11 cellular contexts compared by ENCODE assay signal in genomic region chr4:112853662-112854256, GRCh38.
DNase-seq lines count a peak whose midpoint lies in the region; ATAC-seq, FAIRE-seq and TF ChIP-seq lines count a peak whose summit lies in the region.
"Had no signal": no experiment of that assay in that cellular context is flagged by ENCODE, and none has a peak within 500 bp of the region (broad histone marks: within the 10 kb centered on the region; RNA-seq: fewer than 3 reads in every experiment).

No MANE protein-coding gene starts in this region.

- H4K91ac ChIP-seq in mesenchymal stem cell (ENCODE audit: low read length): no peak overlapping the region

- H3K4ac ChIP-seq in mesenchymal stem cell (ENCODE audit: low read depth in 1 of 2, low read length in 2 of 2): no peak overlapping the region

- H2BK5ac ChIP-seq in mesenchymal stem cell (ENCODE audit: low read depth, low read length, poor library complexity, severe bottlenecking): no peak overlapping the region

- H3K4me1 ChIP-seq in BE2C (peaks cover 26% of the 10 kb centered on the region), mesenchymal stem cell (ENCODE audit: control insufficient read depth, insufficient read depth, low read depth, low read length) (peaks cover 2% of the 10 kb centered on the region), small intestine (ENCODE audit: control insufficient read depth in 2 of 2, insufficient read depth in 1 of 2, low read depth in 1 of 2, low read length in 1 of 2) (no peaks in the 10 kb centered on the region)

- no peak overlapping the region for H4K8ac ChIP-seq in mesenchymal stem cell (ENCODE audit: low read length)

- H3K27me3 ChIP-seq in BE2C (no peaks in the 10 kb centered on the region), mesenchymal stem cell (ENCODE audit: control insufficient read depth in 1 of 2, insufficient read depth in 1 of 2, low read length in 2 of 2) (no peaks in the 10 kb centered on the region), small intestine (ENCODE audit: control insufficient read depth in 2 of 2, insufficient read depth in 2 of 2, low read length in 2 of 2) (no peaks in the 10 kb centered on the region)

- H3K14ac ChIP-seq in mesenchymal stem cell (ENCODE audit: low read length in 2 of 2): no peak overlapping the region

- H3K9me3 ChIP-seq in BE2C (no peaks in the 10 kb centered on the region), mesenchymal stem cell (ENCODE audit: control insufficient read depth, low read length) (no peaks in the 10 kb centered on the region), small intestine (ENCODE audit: control insufficient read depth, low read depth) (no peaks in the 10 kb centered on the region)

- H3K27ac ChIP-seq in mesenchymal stem cell (ENCODE audit: low read length, poor library complexity, severe bottlenecking) (no peak overlapping the region), small intestine (ENCODE audit: low read depth in 1 of 2, low read length in 1 of 2) (no peak overlapping the region)

- in situ Hi-C loops in astrocyte of the spinal cord (cut with HindIII; ENCODE audit: low sequenced_read_pairs): no loop called here

- no peak overlapping the region for H3K4me2 ChIP-seq in mesenchymal stem cell (ENCODE audit: low read length, poor library complexity, severe bottlenecking)

- H3K36me3 ChIP-seq in BE2C (no peaks in the 10 kb centered on the region), mesenchymal stem cell (ENCODE audit: control insufficient read depth in 1 of 2, insufficient read depth in 2 of 2, low read depth in 1 of 2, low read length in 2 of 2) (no peaks in the 10 kb centered on the region), small intestine (ENCODE audit: control insufficient read depth in 2 of 2, insufficient read depth in 2 of 2, low read length in 2 of 2) (no peaks in the 10 kb centered on the region)

- FAIRE-seq in small intestine (lab: Jason Lieb, UNC): no peak

- no peak overlapping the region for H2BK12ac ChIP-seq in mesenchymal stem cell (ENCODE audit: low read length in 2 of 2)

- H3K79me1 ChIP-seq in mesenchymal stem cell (replicated peaks; ENCODE audit: low read length, poor library complexity, severe bottlenecking): no peaks in the 10 kb centered on the region

- no peak overlapping the region for H2BK15ac ChIP-seq in mesenchymal stem cell (ENCODE audit: low read depth, poor library complexity, severe bottlenecking)

- ATAC-seq in HG03108 (IDR thresholded peaks at IDR 0.05; ENCODE audit: unreplicated experiment): no peak

- H2AK5ac ChIP-seq in mesenchymal stem cell (ENCODE audit: low read length, severe bottlenecking): no peak overlapping the region

- H2BK120ac ChIP-seq in mesenchymal stem cell (ENCODE audit: low read depth, low read length): no peak overlapping the region

- no peak overlapping the region for H2AFZ ChIP-seq in mesenchymal stem cell (ENCODE audit: low read depth, low read length)

- H3K23ac ChIP-seq in mesenchymal stem cell (ENCODE audit: low read length in 2 of 2): no peak overlapping the region

- 95% methylated on average over 1 of the region's 3 CpGs for WGBS in mesenchymal stem cell
- 39 to 55% (median 41%) methylated on average over 3 of the region's 3 CpGs for WGBS in small intestine, 3 donors

- DNase-seq in BE2C: no peak
- DNase-seq in HFF-Myc (ENCODE audit: extremely low read depth, low read depth): no peak
- DNase-seq in astrocyte of the spinal cord (ENCODE audit: low read depth, low spot score): peak; percentile 14
- DNase-seq in mesenchymal stem cell: no peak
- no peak for DNase-seq in small intestine
- no peak for DNase-seq in central memory CD4-positive, alpha-beta T cell
- DNase-seq in dedifferentiated amniotic fluid mesenchymal stem cell (ENCODE audit: extremely low spot score): no peak
- DNase-seq: cortex of kidney; H7; stimulated activated CD4-positive, alpha-beta T cell treated with anti-CD3 and anti-CD28 coated beads, Interleukin-4, amount 100 ng/mL, for 1 hour had no signal

- H3K18ac ChIP-seq in mesenchymal stem cell (ENCODE audit: low read depth in 1 of 2, low read length in 2 of 2): no peak overlapping the region

- TF ChIP-seq CTCF in BE2C (IDR thresholded peaks at IDR 0.05; ENCODE audit: low read depth, low read length): peak; percentile 61
- TF ChIP-seq CTCF in HFF-Myc (IDR thresholded peaks at IDR 0.05; ENCODE audit: low read depth, low read length, missing control alignments): peak; percentile 28
- peak; percentile 57 for TF ChIP-seq CTCF in astrocyte of the spinal cord (IDR thresholded peaks at IDR 0.05; ENCODE audit: low read depth, low read length)

- peak overlapping the region; percentile 31 for H3K9ac ChIP-seq in mesenchymal stem cell (ENCODE audit: low read length)

- H3K4me3 ChIP-seq in BE2C (ENCODE audit: low read depth, low read length) (no peak overlapping the region), HFF-Myc (replicated peaks; ENCODE audit: low read depth, low read length) (no peak overlapping the region), astrocyte of the spinal cord (ENCODE audit: low read depth, low read length) (no peak overlapping the region), mesenchymal stem cell (ENCODE audit: insufficient read depth in 1 of 2, low read depth in 1 of 2, low read length in 2 of 2) (no peak overlapping the region), small intestine (ENCODE audit: low read depth in 1 of 2, low read length in 2 of 2) (no peak overlapping the region)
